Comparison of ENCODE assay signal across 16 cellular contexts in the genomic region with DNA sequence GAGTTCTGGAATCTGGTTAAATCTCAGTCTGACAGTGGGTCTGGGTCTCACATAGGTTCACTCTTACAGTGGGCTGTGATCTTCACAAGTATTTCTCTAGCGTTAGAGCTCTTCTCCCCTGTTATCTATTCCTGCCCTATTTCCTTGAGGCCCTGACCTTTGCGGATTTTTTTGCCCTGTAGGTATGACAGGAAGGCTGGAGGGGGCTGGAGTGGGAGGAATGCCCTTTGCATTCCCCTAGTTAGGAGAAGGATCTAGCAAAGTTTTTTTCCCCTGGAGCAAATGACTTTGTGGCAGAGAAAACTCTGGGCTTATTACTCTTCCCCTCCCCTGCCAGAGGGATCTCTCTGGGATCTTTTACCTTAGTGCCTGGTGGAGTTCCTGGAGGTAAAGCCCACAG.
"Had no signal": no experiment of that assay in that cellular context is flagged by ENCODE, and none has a peak within 500 bp of the region (broad histone marks: within the 10 kb centered on the region; RNA-seq: fewer than 3 reads in every experiment).

No MANE protein-coding gene starts in this region.

- H3K4me3 ChIP-seq: hepatocyte had no signal

- H3K27me3 Mint-ChIP-seq: activated CD4-positive, alpha-beta memory T cell treated with anti-CD3 and anti-CD28 coated beads for 36 hours; activated CD8-positive, alpha-beta memory T cell treated with anti-CD3 and anti-CD28 coated beads, Interleukin-2, amount 10 ng/mL, durations not matched to agents 7 days and 5 days; activated naive CD4-positive, alpha-beta T cell treated with anti-CD3 and anti-CD28 coated beads, Interleukin-2, amount 10 ng/mL, durations not matched to agents 7 days and 5 days; T-cell; type B pancreatic cell had no signal

- ATAC-seq: activated CD8-positive, alpha-beta memory T cell treated with anti-CD3 and anti-CD28 coated beads, Interleukin-2, amount 10 ng/mL, durations not matched to agents 7 days and 5 days; esophagus mucosa; T-cell had no signal

- H3K9me3 Mint-ChIP-seq: type B pancreatic cell had no signal

- H3K4me3 Mint-ChIP-seq: activated CD4-positive, alpha-beta memory T cell treated with anti-CD3 and anti-CD28 coated beads for 36 hours; activated CD8-positive, alpha-beta memory T cell treated with anti-CD3 and anti-CD28 coated beads, Interleukin-2, amount 10 ng/mL, durations not matched to agents 7 days and 5 days; activated naive CD4-positive, alpha-beta T cell treated with anti-CD3 and anti-CD28 coated beads, Interleukin-2, amount 10 ng/mL, durations not matched to agents 7 days and 5 days; T-cell; type B pancreatic cell had no signal

- H3K27ac Mint-ChIP-seq: activated CD4-positive, alpha-beta memory T cell treated with anti-CD3 and anti-CD28 coated beads for 36 hours; activated CD8-positive, alpha-beta memory T cell treated with anti-CD3 and anti-CD28 coated beads, Interleukin-2, amount 10 ng/mL, durations not matched to agents 7 days and 5 days; activated naive CD4-positive, alpha-beta T cell treated with anti-CD3 and anti-CD28 coated beads, Interleukin-2, amount 10 ng/mL, durations not matched to agents 7 days and 5 days; T-cell; type B pancreatic cell had no signal

- H3K36me3 ChIP-seq: neutrophil had no signal

- H3K27me3 ChIP-seq: hepatocyte, neutrophil had no signal

- H3K9ac ChIP-seq: parathyroid adenoma had no signal

- H3K27ac ChIP-seq: hepatocyte, neutrophil, parathyroid adenoma had no signal

- DNase-seq: activated CD4-positive, alpha-beta memory T cell treated with anti-CD3 and anti-CD28 coated beads for 36 hours; activated CD4-positive, alpha-beta T cell treated with anti-CD3 and anti-CD28 coated beads for 1 hour; activated CD8-positive, alpha-beta memory T cell treated with anti-CD3 and anti-CD28 coated beads, Interleukin-2, amount 10 ng/mL, durations not matched to agents 7 days and 5 days; activated naive CD4-positive, alpha-beta T cell treated with anti-CD3 and anti-CD28 coated beads, Interleukin-2, amount 10 ng/mL, durations not matched to agents 7 days and 5 days; activated T-cell treated with anti-CD3 and anti-CD28 coated beads, Interleukin-2, amount 50 U/mL, for 1 hour; midbrain; stimulated activated CD4-positive, alpha-beta T cell treated with anti-CD3 and anti-CD28 coated beads, Interleukin-4, amount 100 ng/mL, for 1 hour; stimulated activated naive CD4-positive, alpha-beta T cell; substantia nigra; T-cell; T1000 had no signal
